ENCODE assay signal across 8 cellular contexts in the genomic region with DNA sequence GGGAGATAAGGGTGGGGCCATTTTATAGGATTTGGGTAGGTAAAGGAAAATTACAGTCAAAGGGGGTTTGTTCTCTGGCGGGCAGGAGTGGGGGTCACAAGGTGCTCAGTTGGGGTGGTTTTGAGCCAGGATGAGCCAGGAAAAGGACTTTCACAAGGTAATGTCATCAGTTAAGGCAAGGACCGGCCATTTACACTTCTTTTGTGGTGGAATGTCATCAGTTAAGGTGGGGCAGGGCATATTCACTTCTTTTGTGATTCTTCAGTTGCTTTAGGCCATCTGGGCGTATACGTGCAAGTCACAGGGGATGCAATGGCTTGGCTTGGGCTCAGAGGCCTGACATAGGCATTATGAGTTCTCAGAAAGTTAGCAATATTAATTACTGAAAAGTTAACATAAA. TPM values are rescaled to one million over a fixed set of nuclear protein-coding genes. Genes with fewer than 3 reads are reported as not detected.
DNase-seq lines count a peak whose midpoint lies in the region; ATAC-seq and TF ChIP-seq lines count a peak whose summit lies in the region.
"Not testable (repeated sequence)": the region's sequence is repeated elsewhere in the genome, so short reads cannot be mapped to it uniquely, and the experiment has no call there.

No MANE protein-coding gene starts in this region.

- H3K79me2 ChIP-seq in H9 (ENCODE audit: insufficient read depth, low read length) = peaks cover 59% of the 10 kb centered on the region

- POLR2A ChIA-PET in CD4-positive, alpha-beta T cell (lab: Charles Lee); T-cell (lab: Charles Lee): not testable (repeated sequence)

- H3K4me3 ChIP-seq in adipocyte (ENCODE audit: low read length) (peak overlapping the region; percentile 88), iPS-20b (ENCODE audit: low read length) (peak overlapping the region; percentile 84)
- H3K4me3 ChIP-seq in endodermal cell (ENCODE audit: low read length); subcutaneous abdominal adipose tissue (ENCODE audit: low read depth in 1 of 5, low read length in 5 of 5): not testable (repeated sequence)

- not testable (repeated sequence) for H2BK20ac ChIP-seq in H9 (ENCODE audit: low read depth, low read length, poor library complexity, severe bottlenecking)

- WGBS in H9 (ENCODE audit: extremely low coverage, insufficient read length, low lambda C conversion rate) = no CpG with 5 or more reads among the region's 4 CpGs
- 91% methylated on average over 3 of the region's 4 CpGs; no CpG with 5 or more reads in 1 of the 2 experiments for WGBS in endodermal cell (ENCODE audit: insufficient coverage in 1 of 2, insufficient read length in 1 of 2), 2 experiments

- not testable (repeated sequence) for H3K79me1 ChIP-seq in H9 (ENCODE audit: insufficient read depth, low read depth, low read length, poor library complexity, severe bottlenecking)

- DNase-seq in CD4-positive, alpha-beta T cell; T-cell; adipocyte (ENCODE audit: low read depth); endodermal cell: not testable (repeated sequence)
- DNase-seq in H9 = peak; percentile 62

- H3K27me3 ChIP-seq in CD4-positive, alpha-beta T cell (ENCODE audit: control insufficient read depth, insufficient read depth, low read length); H9 (ENCODE audit: insufficient read depth, low read length); adipocyte (replicated peaks; ENCODE audit: control insufficient read depth, insufficient read depth, low read length); endodermal cell (ENCODE audit: control insufficient read depth, insufficient read depth, low read length, poor library complexity, severe bottlenecking); iPS-20b (ENCODE audit: insufficient read depth, low read length); subcutaneous abdominal adipose tissue (ENCODE audit: control insufficient read depth in 5 of 5, insufficient read depth in 4 of 5, low read length in 5 of 5): not testable (repeated sequence)

- H2AK5ac ChIP-seq in H9 (ENCODE audit: insufficient read length, low read length) = not testable (repeated sequence)

- not testable (repeated sequence) for H2BK120ac ChIP-seq in H9 (ENCODE audit: low read depth, low read length, poor library complexity, severe bottlenecking)

- H4K20me1 ChIP-seq in H9 (ENCODE audit: control insufficient read depth, insufficient read depth, insufficient read length) = not testable (repeated sequence)

- peaks cover 26% of the 10 kb centered on the region for H3K36me3 Mint-ChIP-seq in CD4-positive, alpha-beta T cell (ENCODE audit: low read depth)
- H3K36me3 Mint-ChIP-seq in H9 (ENCODE audit: insufficient read depth in 1 of 3, low read depth in 3 of 3) (peaks cover 25 to 63% (median 58%) of the 10 kb centered on the region in 3 experiments), T-cell (peaks cover 23% of the 10 kb centered on the region)
- not testable (repeated sequence) for H3K36me3 Mint-ChIP-seq in endodermal cell (ENCODE audit: low read depth); nephron (ENCODE audit: low read depth)

- ATAC-seq in CD4-positive, alpha-beta T cell (ENCODE audit: poor library complexity); T-cell (replicated peaks in 1 of 4): not testable (repeated sequence)

- not testable (repeated sequence) for H3K9ac ChIP-seq in H9 (ENCODE audit: extremely low read depth, insufficient read length, low read length); adipocyte (ENCODE audit: low read length); endodermal cell (ENCODE audit: extremely low read depth, low read length, poor library complexity, severe bottlenecking); subcutaneous abdominal adipose tissue (ENCODE audit: low read length in 5 of 5)
- H3K9ac ChIP-seq in iPS-20b (ENCODE audit: low read depth, low read length) = peak overlapping the region; percentile 90; the same call in 1 of the 2 replicates

- peaks cover 91% of the 10 kb centered on the region for H3K4me1 Mint-ChIP-seq in CD4-positive, alpha-beta T cell (ENCODE audit: low read depth)
- H3K4me1 Mint-ChIP-seq in H9 (peaks cover 77 to 80% of the 10 kb centered on the region in 2 experiments), T-cell (peaks cover 83 to 93% (median 90%) of the 10 kb centered on the region in 3 donors), endodermal cell (peaks cover 74% of the 10 kb centered on the region), nephron (peaks cover 68% of the 10 kb centered on the region)

- not testable (repeated sequence) for H3K36me3 ChIP-seq in adipocyte (ENCODE audit: control insufficient read depth, insufficient read depth, low read length, severe bottlenecking); endodermal cell (ENCODE audit: control insufficient read depth, insufficient read depth, low read length); subcutaneous abdominal adipose tissue (ENCODE audit: control insufficient read depth in 5 of 5, insufficient read depth in 5 of 5, low read length in 5 of 5)
- H3K36me3 ChIP-seq in iPS-20b (ENCODE audit: insufficient read depth, low read depth, low read length) = peaks cover 38% of the 10 kb centered on the region

- H4K5ac ChIP-seq in H9 (ENCODE audit: insufficient read length, low read depth, low read length) = not testable (repeated sequence)

- not testable (repeated sequence) for H3K4ac ChIP-seq in H9 (ENCODE audit: low read depth, low read length)

- H3K23ac ChIP-seq in H9 (ENCODE audit: insufficient read length, low read depth, low read length) = not testable (repeated sequence)

- H3K27ac Mint-ChIP-seq in CD4-positive, alpha-beta T cell = peak overlapping the region; percentile 13
- H3K27ac Mint-ChIP-seq in H9 (peak overlapping the region; percentile 97 to 100 (median 100)), T-cell (peak overlapping the region; percentile 20 to 61), endodermal cell (peak overlapping the region; percentile 80), nephron (peak overlapping the region in 2 of 3 experiments; percentile 34 to 79)

- not testable (repeated sequence) for H3K9me3 ChIP-seq in CD4-positive, alpha-beta T cell (ENCODE audit: control insufficient read depth, low read length); H9 (ENCODE audit: control insufficient read depth, low read depth, low read length); adipocyte (ENCODE audit: control insufficient read depth, low read length); endodermal cell (ENCODE audit: control insufficient read depth, low read length); iPS-20b (ENCODE audit: insufficient read depth, low read depth, low read length); subcutaneous abdominal adipose tissue (ENCODE audit: control insufficient read depth in 5 of 5, low read length in 5 of 5)

- H2BK5ac ChIP-seq in H9 (ENCODE audit: insufficient read length, low read length) = not testable (repeated sequence)

- H2BK12ac ChIP-seq in H9 (ENCODE audit: insufficient read length, low read depth, low read length) = not testable (repeated sequence)

- intact Hi-C loops in CD4-positive, alpha-beta T cell (cut with DNase I, micrococcal nuclease) = loop anchor here in 1 of 2 experiments (10.0 kb wide), 2 partner anchors 167 to 1587 kb away; partner anchors contain the start of genes SPRED2 and VPS54

- H3K27ac ChIP-seq in CD4-positive, alpha-beta T cell (ENCODE audit: low read depth, low read length); endodermal cell (ENCODE audit: low read depth, low read length): not testable (repeated sequence)
- H3K27ac ChIP-seq in H9 (ENCODE audit: insufficient read length, low read depth, low read length) (peak overlapping the region; percentile 99), iPS-20b (ENCODE audit: low read length) (peak overlapping the region; percentile 74), subcutaneous abdominal adipose tissue (ENCODE audit: low read depth, low read length) (peak overlapping the region; percentile 95)

- H3K4me2 ChIP-seq in H9 (ENCODE audit: insufficient read depth, insufficient read length, low read length) = not testable (repeated sequence)

- H3K4me1 ChIP-seq in H9 (ENCODE audit: insufficient read depth, low read length) (peaks cover 14% of the 10 kb centered on the region), adipocyte (ENCODE audit: control insufficient read depth, insufficient read depth, low read length) (peaks cover 83% of the 10 kb centered on the region), iPS-20b (ENCODE audit: insufficient read depth, low read length) (peaks cover 54% of the 10 kb centered on the region), subcutaneous abdominal adipose tissue (ENCODE audit: control insufficient read depth in 5 of 5, insufficient read depth in 5 of 5, low read length in 5 of 5) (peaks cover 0 to 90% (median 64%) of the 10 kb centered on the region in 5 donors)
- not testable (repeated sequence) for H3K4me1 ChIP-seq in endodermal cell (ENCODE audit: control insufficient read depth, insufficient read depth, low read length)

- H3T11ph ChIP-seq in H9 (ENCODE audit: low read length) = not testable (repeated sequence)

- CTCF ChIA-PET in CD4-positive, alpha-beta T cell (lab: Charles Lee) = not testable (repeated sequence)
- CTCF ChIA-PET in T-cell (lab: Charles Lee) = interaction anchor here in 1 of 2 donors (1.3 kb wide), 1 partner anchor 14 kb away, joined by 5 read pairs; no protein-coding TSS in a partner anchor

- not testable (repeated sequence) for H3K27me3 Mint-ChIP-seq in CD4-positive, alpha-beta T cell; H9 (ENCODE audit: low read depth); T-cell; endodermal cell (ENCODE audit: insufficient read depth); nephron (ENCODE audit: low read depth)

- H4K8ac ChIP-seq in H9 (replicated peaks; ENCODE audit: insufficient read length, low read depth, low read length) = not testable (repeated sequence)

- H3K4me3 Mint-ChIP-seq in CD4-positive, alpha-beta T cell; T-cell; nephron: not testable (repeated sequence)
- H3K4me3 Mint-ChIP-seq in H9 (peak overlapping the region; percentile 72 to 99), endodermal cell (peak overlapping the region; percentile 19)

- not testable (repeated sequence) for H3K18ac ChIP-seq in H9 (ENCODE audit: insufficient read length, low read depth, low read length)

- not testable (repeated sequence) for H2AFZ ChIP-seq in H9 (ENCODE audit: low read length)

- H3K9me3 Mint-ChIP-seq in CD4-positive, alpha-beta T cell; H9; T-cell; endodermal cell; nephron: not testable (repeated sequence)

- H2BK15ac ChIP-seq in H9 (ENCODE audit: low read depth, low read length) = not testable (repeated sequence)

- H4K91ac ChIP-seq in H9 (ENCODE audit: insufficient read length, low read depth, low read length) = not testable (repeated sequence)

- H3K14ac ChIP-seq in H9 (ENCODE audit: insufficient read depth, low read length) = not testable (repeated sequence)

- not testable (repeated sequence) for H3K56ac ChIP-seq in H9 (ENCODE audit: insufficient read length, low read depth, low read length)

- not testable (repeated sequence) for H3K23me2 ChIP-seq in H9 (ENCODE audit: insufficient read length, low read depth, low read length, poor library complexity, severe bottlenecking)

- TF ChIP-seq CTCF in CD4-positive, alpha-beta T cell (IDR thresholded peaks at IDR 0.05); H9 (conservative IDR thresholded peaks at IDR 0.05); endodermal cell (conservative IDR thresholded peaks at IDR 0.05); nephron (IDR thresholded peaks at IDR 0.05; ENCODE audit: unreplicated experiment in 3 of 3): not testable (repeated sequence)

RNA-seq across cellular contexts. Expression of gene UGP2, which starts 5.9 kb away (rescaled TPM):
- 10 to 100 TPM; 47.1 to 53.2 TPM for total RNA-seq in CD4-positive, alpha-beta T cell
- total RNA-seq in H9 (2021) = 848 and 883 TPM in 2 replicates
- total RNA-seq in T-cell = 100 to 1,000 TPM in 1 of 5 donors, 10 to 100 TPM in 4; 67.4 to 103 (median 80.1) TPM
- 100 to 1,000 TPM; 104 to 136 TPM for total RNA-seq in endodermal cell
- 118 TPM for polyA plus RNA-seq in endodermal cell (2013, experiment 1 of 2)
- 86.8 TPM for polyA plus RNA-seq in endodermal cell (2013, experiment 2 of 2)

Comparison
In these comparisons a context has a peak if more than half of its experiments do, and no peak if none do; other contexts are left out.
1. H3K27ac Mint-ChIP-seq: peak in every context shown above with its lines; median percentile 100 in H9; 80 in endodermal cell; 56 in nephron; 40 in T-cell; 13 in CD4-positive, alpha-beta T cell.